13 cellular contexts compared by ENCODE assay signal in genomic region chr9:98085955-98086354, GRCh38. TPM values are rescaled to one million over a fixed set of nuclear protein-coding genes. Genes with fewer than 3 reads are reported as not detected.
A peak's percentile ranks its signal among the peaks of the same experiment; 100 is the strongest.
DNase-seq lines count a peak whose midpoint lies in the region; ATAC-seq, FAIRE-seq and TF ChIP-seq lines count a peak whose summit lies in the region.
"Had no signal": no experiment of that assay in that cellular context is flagged by ENCODE, and none has a peak within 500 bp of the region (broad histone marks: within the 10 kb centered on the region; RNA-seq: fewer than 3 reads in every experiment).

No MANE protein-coding gene starts in this region.

- H3K56ac ChIP-seq in H1 (replicated peaks; ENCODE audit: insufficient read length, low read depth, low read length), result no peak overlapping the region

- H3K9me3 ChIP-seq in H1 (ENCODE audit: insufficient read depth in 2 of 2, low read depth in 1 of 2, low read length in 1 of 2), result no peaks in the 10 kb centered on the region; a peak in 1 of 4 replicates
- H3K9me3 ChIP-seq: mucosa of descending colon, right lobe of liver, vagina had no signal

- peak overlapping the region in 1 of 2 experiments; percentile 12; a peak in 1 of 4 replicates for H3K4me2 ChIP-seq in H1 (ENCODE audit: insufficient read depth in 1 of 2, low read depth in 2 of 2, low read length in 2 of 2)

- no peak for TF ChIP-seq EP300 in H1 (IDR thresholded peaks at IDR 0.05; ENCODE audit: borderline replicate concordance in 1 of 2, low read depth in 2 of 2, low read length in 2 of 2)

- H4K91ac ChIP-seq in H1 (replicated peaks; ENCODE audit: insufficient read length, low read length), result no peak overlapping the region

- H3K27me3 ChIP-seq in H1 (replicated peaks in 1 of 4; ENCODE audit: control insufficient read depth in 3 of 4, extremely low read depth in 1 of 4, insufficient read depth in 3 of 4, low read length in 3 of 4), result no peaks in the 10 kb centered on the region; a peak in 2 of 7 replicates
- H3K27me3 ChIP-seq: right lobe of liver, vagina had no signal

- H4K8ac ChIP-seq in H1 (ENCODE audit: extremely low read depth, insufficient read depth, low read length), result no peak overlapping the region

- no peak overlapping the region for H2BK5ac ChIP-seq in H1 (ENCODE audit: low read depth, low read length)

- 57% methylated on average over 6 of the region's 6 CpGs; no CpG with 5 or more reads in 1 of the 2 experiments for WGBS in H1 (ENCODE audit: extremely low coverage in 1 of 2, insufficient coverage in 1 of 2, insufficient read length in 1 of 2, insufficient replicate concordance in 2 of 2, low coverage in 1 of 2, low lambda C conversion rate in 2 of 2, missing lambda C conversion rate in 1 of 2), 2 experiments

- H3K79me2 ChIP-seq in H1 (ENCODE audit: control insufficient read depth in 1 of 2, insufficient read depth in 2 of 2, low read length in 2 of 2), result no peaks in the 10 kb centered on the region

- no peak overlapping the region for H2BK12ac ChIP-seq in H1 (ENCODE audit: low read depth, low read length)

- H3K4me3 Mint-ChIP-seq in activated naive CD4-positive, alpha-beta T cell treated with anti-CD3 and anti-CD28 coated beads for 36 hours, result no peak overlapping the region
- H3K4me3 Mint-ChIP-seq in stimulated activated effector memory CD8-positive, alpha-beta T cell treated with anti-CD3 and anti-CD28 coated beads, Interleukin-12 subunit alpha, Interleukin-12 subunit beta, amount 100 ng/mL, for 72 hours, result peak overlapping the region; percentile 63

- peak overlapping the region; percentile 2; the same call in 1 of the 2 replicates for H2BK20ac ChIP-seq in H1 (ENCODE audit: low read length)

- no peak overlapping the region for H3K4me3 ChIP-seq in H1 (ENCODE audit: extremely low read depth in 1 of 4, insufficient read depth in 2 of 4, low read depth in 3 of 4, low read length in 4 of 4)
- H3K4me3 ChIP-seq: mucosa of descending colon, right lobe of liver, vagina had no signal

- H3K27me3 Mint-ChIP-seq in activated naive CD4-positive, alpha-beta T cell treated with anti-CD3 and anti-CD28 coated beads for 36 hours (ENCODE audit: low read depth), result no peaks in the 10 kb centered on the region
- H3K27me3 Mint-ChIP-seq: CD8-positive, alpha-beta memory T cell had no signal

- H4K5ac ChIP-seq in H1 (ENCODE audit: insufficient read length, low read depth, low read length), result no peak overlapping the region

- peaks cover 42% of the 10 kb centered on the region for H3K4me1 Mint-ChIP-seq in activated naive CD4-positive, alpha-beta T cell treated with anti-CD3 and anti-CD28 coated beads for 36 hours (ENCODE audit: low read depth)
- H3K4me1 Mint-ChIP-seq in stimulated activated effector memory CD8-positive, alpha-beta T cell treated with anti-CD3 and anti-CD28 coated beads, Interleukin-12 subunit alpha, Interleukin-12 subunit beta, amount 100 ng/mL, for 72 hours, result peaks cover 50% of the 10 kb centered on the region

- no peak overlapping the region for H3K4ac ChIP-seq in H1 (replicated peaks; ENCODE audit: insufficient read length, low read depth, low read length)

- no peak overlapping the region for H3K27ac ChIP-seq in H1 (ENCODE audit: low read depth, low read length)
- H3K27ac ChIP-seq: right lobe of liver, vagina had no signal

- POLR2A ChIA-PET in H1 (lab: Charles Lee; ENCODE audit: partially characterized antibody), result interaction anchor here (0.9 to 1.6 kb wide), 4 partner anchors 14 to 177 kb away, joined by 3 to 6 read pairs (median 4); partner anchors contain the start of gene NANS

- peaks cover 2 to 16% (median 6%) of the 10 kb centered on the region in 4 experiments; a peak in 4 of 7 replicates for H3K4me1 ChIP-seq in H1 (replicated peaks in 1 of 4; ENCODE audit: control insufficient read depth in 3 of 4, insufficient read depth in 4 of 4, low read length in 3 of 4)

- H3K36me3 ChIP-seq in H1 (ENCODE audit: control insufficient read depth in 2 of 4, insufficient read depth in 4 of 4, low read length in 3 of 4), result peaks cover 2 to 21% (median 8%) of the 10 kb centered on the region in 4 experiments; a peak in 5 of 8 replicates

- H2BK15ac ChIP-seq in H1 (ENCODE audit: low read length), result no peak overlapping the region

- DNase-seq in activated naive CD4-positive, alpha-beta T cell treated with anti-CD3 and anti-CD28 coated beads for 36 hours, result peak; percentile 35
- no peak for DNase-seq in activated naive CD4-positive, alpha-beta T cell treated with Interleukin-2 at 50 U/mL for 16 hours
- DNase-seq in NCI-H1436 treated with DMSO at 0.1 percent for 48 hours (lab: John Stamatoyannopoulos, UW), result peak; percentile 25
- DNase-seq in H1 (ENCODE audit: low read depth in 1 of 2, low spot score in 2 of 2), result peak; percentile 15 to 73
- no peak for DNase-seq in stimulated activated effector memory CD8-positive, alpha-beta T cell treated with anti-CD3 and anti-CD28 coated beads, Interleukin-12 subunit alpha, Interleukin-12 subunit beta, amount 100 ng/mL, for 72 hours (ENCODE audit: low spot score in 2 of 2)
- no peak for DNase-seq in stimulated activated naive CD8-positive, alpha-beta T cell treated with anti-CD3 and anti-CD28 coated beads, Interleukin-15, Interleukin-2, amounts not matched to agents 100 U/mL and 50 U/mL, for 24 hours
- DNase-seq in mucosa of gallbladder (ENCODE audit: low spot score), result no peak
- DNase-seq: CD8-positive, alpha-beta memory T cell; mucosa of descending colon; NCI-H1048; right lobe of liver had no signal

- CTCF ChIA-PET in activated naive CD4-positive, alpha-beta T cell treated with anti-CD3 and anti-CD28 coated beads for 36 hours (lab: Charles Lee), result interaction anchor here (1.3 to 1.6 kb wide), 2 partner anchors 10 to 12 kb away, joined by 5 to 6 read pairs; no protein-coding TSS in a partner anchor
- CTCF ChIA-PET in H1 (lab: Charles Lee; ENCODE audit: partially characterized antibody), result interaction anchor here (0.5 to 3.5 kb wide), 10 partner anchors 11 to 189 kb away, joined by 3 to 29 read pairs (median 4); no protein-coding TSS in a partner anchor

- H3K18ac ChIP-seq in H1 (ENCODE audit: extremely low read depth, low read length), result no peak overlapping the region; the same call in 1 of the 2 replicates

- peaks cover 58% of the 10 kb centered on the region for H3K36me3 Mint-ChIP-seq in activated naive CD4-positive, alpha-beta T cell treated with anti-CD3 and anti-CD28 coated beads for 36 hours (ENCODE audit: low read depth)
- H3K36me3 Mint-ChIP-seq in stimulated activated effector memory CD8-positive, alpha-beta T cell treated with anti-CD3 and anti-CD28 coated beads, Interleukin-12 subunit alpha, Interleukin-12 subunit beta, amount 100 ng/mL, for 72 hours, result peaks cover 74% of the 10 kb centered on the region

- H3K9ac ChIP-seq in H1 (replicated peaks in 1 of 4; ENCODE audit: extremely low read depth in 1 of 4, low read depth in 3 of 4, low read length in 3 of 4), result no peak overlapping the region

- TF ChIP-seq POLR2A in H1 (IDR thresholded peaks at IDR 0.05; ENCODE audit: control extremely low read depth in 1 of 2, low read depth in 2 of 2, low read length in 2 of 2), result no peak

- H2AFZ ChIP-seq in H1 (ENCODE audit: low read length), result no peak overlapping the region

- H2AK5ac ChIP-seq in H1 (ENCODE audit: low read depth, low read length), result no peak overlapping the region

- H4K20me1 ChIP-seq in H1 (replicated peaks in 1 of 2; ENCODE audit: control insufficient read depth in 1 of 2, insufficient read depth in 2 of 2, low read length in 2 of 2), result peaks cover 0 to 6% of the 10 kb centered on the region in 2 experiments

- TF ChIP-seq CTCF in H1 (IDR thresholded peaks at IDR 0.05; ENCODE audit: control extremely low read depth in 1 of 3, insufficient read depth in 1 of 3, low read depth in 1 of 3, low read length in 3 of 3), result no peak

- peak overlapping the region; percentile 81 for H3K27ac Mint-ChIP-seq in activated naive CD4-positive, alpha-beta T cell treated with anti-CD3 and anti-CD28 coated beads for 36 hours
- H3K27ac Mint-ChIP-seq in stimulated activated effector memory CD8-positive, alpha-beta T cell treated with anti-CD3 and anti-CD28 coated beads, Interleukin-12 subunit alpha, Interleukin-12 subunit beta, amount 100 ng/mL, for 72 hours, result peak overlapping the region; percentile 89

- H3K9me3 Mint-ChIP-seq in activated naive CD4-positive, alpha-beta T cell treated with anti-CD3 and anti-CD28 coated beads for 36 hours, result no peaks in the 10 kb centered on the region
- H3K9me3 Mint-ChIP-seq in stimulated activated effector memory CD8-positive, alpha-beta T cell treated with anti-CD3 and anti-CD28 coated beads, Interleukin-12 subunit alpha, Interleukin-12 subunit beta, amount 100 ng/mL, for 72 hours, result no peaks in the 10 kb centered on the region
- H3K9me3 Mint-ChIP-seq: CD8-positive, alpha-beta memory T cell had no signal

- no peak overlapping the region for H2BK120ac ChIP-seq in H1 (replicated peaks; ENCODE audit: low read depth, low read length)

- H3K23me2 ChIP-seq in H1 (ENCODE audit: low read depth, low read length), result peaks cover 2% of the 10 kb centered on the region; the same call in 1 of the 2 replicates

- H3K79me1 ChIP-seq in H1 (ENCODE audit: low read depth, low read length), result no peaks in the 10 kb centered on the region

- intact Hi-C loops in activated naive CD4-positive, alpha-beta T cell treated with anti-CD3 and anti-CD28 coated beads for 36 hours (cut with micrococcal nuclease), result no loop called here

- no peak overlapping the region for H3K14ac ChIP-seq in H1 (ENCODE audit: insufficient read length)

- H3K23ac ChIP-seq in H1 (ENCODE audit: insufficient read length), result no peak overlapping the region

- FAIRE-seq in H1 (lab: Jason Lieb, UNC), result peak; percentile 77

- no peak for TF ChIP-seq RAD21 in H1 (IDR thresholded peaks at IDR 0.05 in 1 of 2, conservative IDR thresholded peaks at IDR 0.05 in 1 of 2; ENCODE audit: low read depth in 2 of 2, low read length in 2 of 2)

- no peak for ATAC-seq in stimulated activated effector memory CD8-positive, alpha-beta T cell treated with anti-CD3 and anti-CD28 coated beads, Interleukin-12 subunit alpha, Interleukin-12 subunit beta, amount 100 ng/mL, for 72 hours
- ATAC-seq in stimulated activated naive CD8-positive, alpha-beta T cell treated with anti-CD3 and anti-CD28 coated beads, Interleukin-15, Interleukin-2, amounts not matched to agents 100 U/mL and 50 U/mL, for 24 hours, result no peak
- ATAC-seq in HG03378 (IDR thresholded peaks at IDR 0.05; ENCODE audit: unreplicated experiment), result no peak
- ATAC-seq: mucosa of descending colon, right lobe of liver had no signal

RNA-seq across cellular contexts. Expression of gene NANS, which starts 29.4 kb away (rescaled TPM):
- 10 to 100 TPM; 46.1 to 51.0 TPM for total RNA-seq in activated naive CD4-positive, alpha-beta T cell treated with anti-CD3 and anti-CD28 coated beads for 36 hours
- 64.0 and 67.3 TPM in 2 replicates for total RNA-seq in H1 (2021; fragmentation: NEBNext Ultra II Directional; extraction: Animal tissue kit (Norgen Biotek cat#: 25700))
- polyA plus RNA-seq in H1 (2011; rRNA removed), result 56.5 and 63.7 TPM in 2 replicates
- polyA plus RNA-seq in H1 (2011; cell fraction: cytosol; rRNA removed), result 74.6 TPM
- 39.6 TPM for polyA plus RNA-seq in H1 (2011; cell fraction: nucleus; rRNA removed)
- polyA plus RNA-seq in H1 (2012, experiment 1 of 2), result 77.1 to 80.1 TPM (median 78.4 TPM) in 4 replicates
- 56.3 TPM for polyA plus RNA-seq in H1 (2012, experiment 2 of 2)
- polyA plus RNA-seq in H1 (2013, experiment 1 of 2), result 58.8 TPM
- 60.7 TPM for polyA plus RNA-seq in H1 (2013, experiment 2 of 2)
- polyA minus RNA-seq in H1 (2011; rRNA and poly(A)+ RNA removed), result 38.2 and 39.1 TPM in 2 replicates
- 27.5 TPM for polyA minus RNA-seq in H1 (2011; cell fraction: cytosol; rRNA and poly(A)+ RNA removed)
- 19.4 TPM for polyA minus RNA-seq in H1 (2011; cell fraction: nucleus; rRNA and poly(A)+ RNA removed)
- total RNA-seq in mucosa of gallbladder, result 69.3 TPM

RNA-seq across cellular contexts. Expression of gene TRIM14, which starts 33.1 kb away (rescaled TPM):
- total RNA-seq in activated naive CD4-positive, alpha-beta T cell treated with anti-CD3 and anti-CD28 coated beads for 36 hours, result 10 to 100 TPM; 49.6 to 55.0 TPM
- 18.7 and 19.4 TPM in 2 replicates for total RNA-seq in H1 (2021; fragmentation: NEBNext Ultra II Directional; extraction: Animal tissue kit (Norgen Biotek cat#: 25700))
- polyA plus RNA-seq in H1 (2011; rRNA removed), result 9.2 and 13.0 TPM in 2 replicates
- 12.3 TPM for polyA plus RNA-seq in H1 (2011; cell fraction: cytosol; rRNA removed)
- 16.2 TPM for polyA plus RNA-seq in H1 (2011; cell fraction: nucleus; rRNA removed)
- 9.8 to 12.0 TPM (median 10.9 TPM) in 4 replicates for polyA plus RNA-seq in H1 (2012, experiment 1 of 2)
- polyA plus RNA-seq in H1 (2012, experiment 2 of 2), result 7.7 TPM
- 10.8 TPM for polyA plus RNA-seq in H1 (2013, experiment 1 of 2)
- polyA plus RNA-seq in H1 (2013, experiment 2 of 2), result 10.3 TPM
- polyA minus RNA-seq in H1 (2011; rRNA and poly(A)+ RNA removed), result 7.6 and 7.7 TPM in 2 replicates
- polyA minus RNA-seq in H1 (2011; cell fraction: cytosol; rRNA and poly(A)+ RNA removed), result 10.1 TPM
- 7.6 TPM for polyA minus RNA-seq in H1 (2011; cell fraction: nucleus; rRNA and poly(A)+ RNA removed)
- total RNA-seq in mucosa of gallbladder, result 44.4 TPM

Comparison
In these comparisons a context has a peak if more than half of its experiments do, and no peak if none do; other contexts are left out.
1. DNase-seq: peak in activated naive CD4-positive, alpha-beta T cell treated with anti-CD3 and anti-CD28 coated beads for 36 hours (single experiment), NCI-H1436 treated with DMSO at 0.1 percent for 48 hours (single experiment) and H1 (2 of 2); none in activated naive CD4-positive, alpha-beta T cell treated with Interleukin-2 at 50 U/mL for 16 hours (single experiment), stimulated activated effector memory CD8-positive, alpha-beta T cell treated with anti-CD3 and anti-CD28 coated beads, Interleukin-12 subunit alpha, Interleukin-12 subunit beta, amount 100 ng/mL, for 72 hours (0 of 2), stimulated activated naive CD8-positive, alpha-beta T cell treated with anti-CD3 and anti-CD28 coated beads, Interleukin-15, Interleukin-2, amounts not matched to agents 100 U/mL and 50 U/mL, for 24 hours (single experiment) and mucosa of gallbladder (single experiment).